1 cellular context compared by ENCODE assay signal in genomic region chr10:112949875-112950507, GRCh38.
TF ChIP-seq lines count a peak whose summit lies in the region.

TSS of gene TCF7L2 (plus strand) at chr10:112950247. CDS start at chr10:112950757, 510 bp downstream.

TF ChIP-seq in K562, 482 proteins besides CTCF, POLR2A, EP300 and RAD21 (continued from another document):
- TF ChIP-seq PBX2 (CRISPR knock-in tag; IDR thresholded peaks at IDR 0.05; ENCODE audit: low read depth) = no peak
- peak; percentile 83 for TF ChIP-seq PBX2 (tag; conservative IDR thresholded peaks at IDR 0.05; ENCODE audit: low read depth)
- TF ChIP-seq CREM (IDR thresholded peaks at IDR 0.05; ENCODE audit: low read depth) = peak; percentile 54; the same call in 1 of the 2 replicates
- no peak for TF ChIP-seq ZNF239 (CRISPR knock-in tag; IDR thresholded peaks at IDR 0.05)
- peak; percentile 10; the same call in 1 of the 2 replicates for TF ChIP-seq TCF3 (CRISPR knock-in tag; IDR thresholded peaks at IDR 0.05)
- peak; percentile 34; the same call in 1 of the 2 replicates for TF ChIP-seq BHLHE40 (IDR thresholded peaks at IDR 0.05; ENCODE audit: low read length)
- TF ChIP-seq ZNF695 (CRISPR knock-in tag; IDR thresholded peaks at IDR 0.05) = no peak
- TF ChIP-seq SPI1 (IDR thresholded peaks at IDR 0.05; ENCODE audit: borderline replicate concordance, low read depth, low read length) = no peak
- peak; percentile 43 for TF ChIP-seq TBP (optimal IDR thresholded peaks at IDR 0.05; ENCODE audit: low read depth, low read length)
- no peak for TF ChIP-seq CHD4 (IDR thresholded peaks at IDR 0.05; ENCODE audit: insufficient read depth, insufficient replicate concordance, low read depth, low read length, poor library complexity, severe bottlenecking)
- TF ChIP-seq KDM1A (IDR thresholded peaks at IDR 0.05) = 0 out of 4 replicates have a peak, but pooled peaks of 1 of the 2 experiments have one; percentile 20
- TF ChIP-seq ZBTB11 (CRISPR knock-in tag; IDR thresholded peaks at IDR 0.05) = peak in 1 of 3 experiments; percentile 33; a peak in 1 of 6 replicates
- peak; percentile 88 for TF ChIP-seq VEZF1 (CRISPR knock-in tag; IDR thresholded peaks at IDR 0.05)
- peak; percentile 43 to 60; a peak in 3 of 4 replicates for TF ChIP-seq MAZ (CRISPR knock-in tag; conservative IDR thresholded peaks at IDR 0.05 in 1 of 2, IDR thresholded peaks at IDR 0.05 in 1 of 2)
- TF ChIP-seq POLR2G (IDR thresholded peaks at IDR 0.05; ENCODE audit: low read depth, low read length) = peak; percentile 48
- peak; percentile 34; the same call in 1 of the 2 replicates for TF ChIP-seq RBFOX2 (IDR thresholded peaks at IDR 0.05; ENCODE audit: low read depth, low read length)
- TF ChIP-seq MNT (conservative IDR thresholded peaks at IDR 0.05) = 0 out of 4 replicates have a peak, but pooled peaks of 1 of the 2 experiments have one; percentile 25
- no peak for TF ChIP-seq TGIF2 (CRISPR knock-in tag; IDR thresholded peaks at IDR 0.05)
- 0 out of 2 replicates have a peak, but pooled peaks have one; percentile 20 for TF ChIP-seq TCF7 (IDR thresholded peaks at IDR 0.05; ENCODE audit: borderline replicate concordance)
- peak; percentile 97 for TF ChIP-seq PKNOX1 (IDR thresholded peaks at IDR 0.05)
- 0 out of 2 replicates have a peak, but pooled peaks have one; percentile 62 for TF ChIP-seq ZNF740 (CRISPR knock-in tag; IDR thresholded peaks at IDR 0.05)
- no peak for TF ChIP-seq ZNF740 (tag; IDR thresholded peaks at IDR 0.05)
- TF ChIP-seq MEIS2 (IDR thresholded peaks at IDR 0.05; ENCODE audit: partially characterized antibody) = peak; percentile 80
- TF ChIP-seq ZNF318 (IDR thresholded peaks at IDR 0.05; ENCODE audit: borderline replicate concordance in 1 of 2, low read depth in 1 of 2) = no peak
- peak; percentile 57 to 58; a peak in 3 of 4 replicates for TF ChIP-seq NRF1 (conservative IDR thresholded peaks at IDR 0.05 in 1 of 2, IDR thresholded peaks at IDR 0.05 in 1 of 2)
